ENCODE assay signal across 8 cellular contexts in the genomic region with DNA sequence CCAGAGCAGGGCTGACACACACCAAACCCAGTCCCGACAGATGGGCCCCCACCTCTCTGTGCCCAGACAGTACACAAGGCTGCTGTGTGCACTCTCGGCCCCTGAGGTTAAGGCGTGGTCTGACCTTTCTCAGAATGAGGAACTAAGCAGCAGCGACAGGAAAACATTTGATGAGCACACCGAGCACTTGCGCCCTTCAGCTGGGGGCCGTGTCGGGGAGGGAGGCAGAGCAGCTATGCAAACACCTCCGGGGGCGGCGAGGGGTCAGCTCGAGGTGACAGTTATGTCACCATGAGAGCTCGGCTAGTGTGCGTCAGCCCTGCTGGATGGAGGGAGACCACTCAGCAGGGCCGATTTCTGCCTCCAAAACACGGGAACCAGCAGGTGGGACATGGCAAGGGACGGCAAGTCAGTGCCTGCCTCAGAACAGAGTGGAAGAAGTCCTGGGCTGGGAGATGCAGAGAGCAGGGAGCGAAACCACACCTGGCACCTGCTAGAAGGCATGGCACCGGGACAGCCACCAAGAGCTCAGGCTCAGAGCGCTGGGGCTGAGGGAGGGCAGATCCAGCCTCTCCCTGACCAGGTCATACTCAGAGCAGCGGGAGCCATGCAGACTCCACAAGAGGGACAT. TPM values are rescaled to one million over a fixed set of nuclear protein-coding genes. Genes with fewer than 3 reads are reported as not detected.
A peak's percentile ranks its signal among the peaks of the same experiment; 100 is the strongest.
DNase-seq lines count a peak whose midpoint lies in the region; ATAC-seq and TF ChIP-seq lines count a peak whose summit lies in the region.

No MANE protein-coding gene starts in this region.

- H3K36me3 ChIP-seq in DND-41 (ENCODE audit: insufficient read depth, low read length) (peaks cover 4% of the 10 kb centered on the region), SU-DHL-6 (ENCODE audit: low read length) (no peaks in the 10 kb centered on the region), hepatocyte (replicated peaks; ENCODE audit: insufficient read depth, low read depth) (no peaks in the 10 kb centered on the region)

- no peaks in the 10 kb centered on the region for H3K79me2 ChIP-seq in DND-41 (ENCODE audit: insufficient read depth, low read length)
- no peaks in the 10 kb centered on the region for H3K79me2 ChIP-seq in SU-DHL-6 (ENCODE audit: insufficient read depth, low read length)
- no peaks in the 10 kb centered on the region for H3K79me2 ChIP-seq in hepatocyte

- 51% methylated on average over 21 of the region's 21 CpGs for WGBS in hepatocyte (ENCODE audit: low lambda C conversion rate, missing lambda C conversion rate)

- ATAC-seq in DND-41 (ENCODE audit: insufficient read depth, low read depth) = peak; percentile 82
- ATAC-seq in GM19328 (IDR thresholded peaks at IDR 0.05; ENCODE audit: unreplicated experiment) = peak; percentile 98
- ATAC-seq in HG03175 (IDR thresholded peaks at IDR 0.05; ENCODE audit: unreplicated experiment) = peak; percentile 99

- no peak for TF ChIP-seq CTCF in DND-41 (IDR thresholded peaks at IDR 0.05; ENCODE audit: borderline replicate concordance, extremely low read depth, low read length, poor library complexity, severe bottlenecking)
- no peak for TF ChIP-seq CTCF in SU-DHL-6 (IDR thresholded peaks at IDR 0.05; ENCODE audit: insufficient read depth, low read length, poor library complexity, severe bottlenecking)
- TF ChIP-seq CTCF in hepatocyte (IDR thresholded peaks at IDR 0.05; ENCODE audit: poor library complexity) = no peak

- H3K9me2 ChIP-seq in SU-DHL-6 (replicated peaks; ENCODE audit: insufficient read depth, low read length) = no peaks in the 10 kb centered on the region
- H3K9me2 ChIP-seq in hepatocyte (replicated peaks; ENCODE audit: insufficient read depth) = no peaks in the 10 kb centered on the region

- peak; percentile 51 for DNase-seq in DND-41
- peak; percentile 67 for DNase-seq in hepatocyte (ENCODE audit: low spot score)
- peak; percentile 66 for DNase-seq in ureter (ENCODE audit: low spot score)
- no peak for DNase-seq in hepatic stellate cell (ENCODE audit: low spot score)
- DNase-seq in GOT3 (lab: John Stamatoyannopoulos, UW) = no peak

- H3F3A ChIP-seq in SU-DHL-6 (ENCODE audit: insufficient read depth) = peaks cover 9% of the 10 kb centered on the region; the same call in 1 of the 2 replicates

- H3K9ac ChIP-seq in DND-41 (ENCODE audit: low read depth, low read length) = no peak overlapping the region
- peak overlapping the region; percentile 23; the same call in 1 of the 2 replicates for H3K9ac ChIP-seq in SU-DHL-6 (ENCODE audit: low read length)

- H2AFZ ChIP-seq in DND-41 (ENCODE audit: low read depth, low read length) (no peak overlapping the region), SU-DHL-6 (ENCODE audit: low read depth, low read length, severe bottlenecking) (no peak overlapping the region), hepatocyte (no peak overlapping the region)

- H3K9me3 ChIP-seq in DND-41 (ENCODE audit: insufficient read depth, low read length, severe bottlenecking) (no peaks in the 10 kb centered on the region), SU-DHL-6 (ENCODE audit: insufficient read depth, low read length) (no peaks in the 10 kb centered on the region), hepatocyte (ENCODE audit: low read depth) (no peaks in the 10 kb centered on the region)

- H4K20me1 ChIP-seq in DND-41 (ENCODE audit: insufficient read depth, low read length) = no peaks in the 10 kb centered on the region
- no peaks in the 10 kb centered on the region for H4K20me1 ChIP-seq in SU-DHL-6 (ENCODE audit: low read depth, low read length)
- H4K20me1 ChIP-seq in hepatocyte (ENCODE audit: insufficient read depth, poor library complexity, severe bottlenecking) = no peaks in the 10 kb centered on the region

- H3K4me2 ChIP-seq in DND-41 (ENCODE audit: insufficient read depth, low read length) (no peak overlapping the region), SU-DHL-6 (ENCODE audit: low read depth, low read length, poor library complexity, severe bottlenecking) (peak overlapping the region; percentile 49), hepatocyte (no peak overlapping the region)

- no peak overlapping the region for H3K4me3 ChIP-seq in DND-41 (ENCODE audit: low read depth in 1 of 2, low read length in 2 of 2)
- H3K4me3 ChIP-seq in SU-DHL-6 (ENCODE audit: insufficient read depth, low read length, poor library complexity, severe bottlenecking) = peak overlapping the region; percentile 10
- H3K4me3 ChIP-seq in hepatocyte = no peak overlapping the region

- H3K27me3 ChIP-seq in DND-41 (ENCODE audit: insufficient read depth, low read length, poor library complexity) (no peaks in the 10 kb centered on the region), SU-DHL-6 (ENCODE audit: low read length) (no peaks in the 10 kb centered on the region), hepatocyte (no peaks in the 10 kb centered on the region)

- H3K27ac ChIP-seq in DND-41 (ENCODE audit: low read length) (no peak overlapping the region), SU-DHL-6 (ENCODE audit: low read depth, low read length) (peak overlapping the region; percentile 74), hepatocyte (no peak overlapping the region)

- H3K4me1 ChIP-seq in DND-41 (ENCODE audit: insufficient read depth, low read length) (peaks cover 12% of the 10 kb centered on the region), hepatocyte (ENCODE audit: insufficient read depth) (peaks cover 4% of the 10 kb centered on the region)

RNA-seq across cellular contexts. Expression of a gene that starts 57.4 kb away (rescaled TPM):
- total RNA-seq in hepatocyte = 4.1 and 4.5 TPM in 2 replicates
- 3.9 and 4.4 TPM in 2 replicates for polyA plus RNA-seq in hepatocyte
- total RNA-seq in ureter = 15.7 TPM

Comparison
In these comparisons a context has a peak if more than half of its experiments do, and no peak if none do; other contexts are left out.
1. DNase-seq: peak in DND-41 (single experiment), hepatocyte (single experiment) and ureter (single experiment); none in hepatic stellate cell (single experiment) and GOT3 (single experiment).
2. Peak in every context shown above with its lines, with median percentiles within 50 percentile points of each other: ATAC-seq.